Comparison of ENCODE assay signal across 8 cellular contexts in the genomic region with DNA sequence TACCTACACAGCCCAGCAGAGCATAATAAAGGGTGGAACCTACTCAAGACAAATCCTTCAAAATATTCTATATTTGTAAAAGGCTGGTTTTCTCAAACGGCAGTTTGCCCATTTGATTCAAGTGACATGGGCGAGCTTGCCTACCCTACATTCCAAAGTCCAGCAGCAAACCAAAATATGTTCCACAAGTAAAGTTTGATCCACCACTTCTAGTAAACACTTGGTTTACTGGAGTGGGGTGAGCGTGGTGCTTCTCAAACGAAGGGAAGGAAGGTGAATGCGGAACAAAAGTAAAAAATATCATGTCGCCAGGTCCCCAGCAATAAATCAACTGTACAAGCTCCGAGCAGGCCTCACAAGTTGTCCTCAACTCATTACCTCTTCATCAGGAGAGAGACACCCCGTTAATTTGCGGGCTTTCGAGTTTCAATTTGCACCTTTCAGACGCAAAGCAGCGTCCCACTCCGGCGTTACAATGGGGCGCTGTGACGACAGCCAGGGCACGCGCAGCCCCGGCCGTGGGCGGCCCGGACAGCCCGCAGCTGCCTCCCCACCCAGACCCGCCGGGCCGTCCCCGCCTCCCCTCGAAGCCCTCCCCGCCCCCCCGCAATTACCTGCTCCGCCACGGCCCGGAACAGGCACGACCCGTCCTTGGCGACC. TPM values are rescaled to one million over a fixed set of nuclear protein-coding genes. Genes with fewer than 3 reads are reported as not detected.
A peak's percentile ranks its signal among the peaks of the same experiment; 100 is the strongest.
DNase-seq lines count a peak whose midpoint lies in the region; ATAC-seq and TF ChIP-seq lines count a peak whose summit lies in the region.

No MANE protein-coding gene starts in this region.

- peak; percentile 39 for ATAC-seq in GM21360 (IDR thresholded peaks at IDR 0.05; ENCODE audit: unreplicated experiment)

- TSS peak; percentile 47 for BruUV-seq in Calu3 (replicated peaks; lab: Mats Ljungman, UMichigan)

- peak overlapping the region; percentile 81 for H3K27ac Mint-ChIP-seq in Calu3 (ENCODE audit: unreplicated experiment)

- no peaks in the 10 kb centered on the region for H3K27me3 ChIP-seq in iPS DF 6.9 (ENCODE audit: control insufficient read depth, insufficient read depth, low read length)

- CTCF ChIA-PET in Calu3 (lab: Charles Lee) = no interaction called here

- no peaks in the 10 kb centered on the region for H3K9me3 ChIP-seq in iPS DF 6.9 (ENCODE audit: control insufficient read depth, insufficient read depth, low read length)

- peaks cover 6% of the 10 kb centered on the region for H3K4me1 Mint-ChIP-seq in Calu3 (ENCODE audit: low read depth, unreplicated experiment)

- no peaks in the 10 kb centered on the region for H3K36me3 ChIP-seq in iPS DF 6.9 (ENCODE audit: control insufficient read depth, insufficient read depth, low read length)

- H3K27me3 Mint-ChIP-seq in Calu3 (ENCODE audit: unreplicated experiment) = no peaks in the 10 kb centered on the region

- H3K9me3 Mint-ChIP-seq in Calu3 (ENCODE audit: low read depth, unreplicated experiment) = no peaks in the 10 kb centered on the region

- peak overlapping the region; percentile 80 for H3K4me3 ChIP-seq in iPS DF 6.9 (ENCODE audit: low read length)
- peak overlapping the region; percentile 67 for H3K4me3 ChIP-seq in skeletal muscle cell (ENCODE audit: low read depth, low read length)

- DNase-seq in Calu3 = peak; percentile 69
- peak; percentile 52 for DNase-seq in HT1080 (ENCODE audit: low read depth)
- DNase-seq in T-helper 9 cell = peak; percentile 62
- peak; percentile 77 for DNase-seq in astrocyte of the hippocampus (ENCODE audit: low read depth, low spot score)
- no peak for DNase-seq in iPS DF 6.9 (ENCODE audit: low read depth, low spot score)
- no peak for DNase-seq in skeletal muscle cell (ENCODE audit: low read depth)
- DNase-seq in NCI-H524 treated with DMSO at 0.1 percent for 48 hours (lab: John Stamatoyannopoulos, UW) = no peak

- peak overlapping the region; percentile 80 for H3K4me3 Mint-ChIP-seq in Calu3 (ENCODE audit: low read depth, unreplicated experiment)

- H3K27ac ChIP-seq in iPS DF 6.9 (ENCODE audit: low read length) = no peak overlapping the region

- no peaks in the 10 kb centered on the region; the same call in 1 of the 2 replicates for H3K4me1 ChIP-seq in iPS DF 6.9 (ENCODE audit: control insufficient read depth, insufficient read depth, low read length)

- peaks cover 43% of the 10 kb centered on the region for H3K36me3 Mint-ChIP-seq in Calu3 (ENCODE audit: insufficient read depth, unreplicated experiment)

- no peak for TF ChIP-seq CTCF in Calu3 (IDR thresholded peaks at IDR 0.05; ENCODE audit: unreplicated experiment)

- no CpG with 5 or more reads among the region's 36 CpGs for WGBS in iPS DF 6.9 (ENCODE audit: insufficient coverage, insufficient read length)

- intact Hi-C loops in Calu3 (cut with micrococcal nuclease; ENCODE audit: unreplicated experiment) = no loop called here

RNA-seq across cellular contexts. Expression of a gene that starts 1.1 kb away (rescaled TPM):
- 31.7 and 32.7 TPM in 2 replicates for total RNA-seq in Calu3 (2022)
- total RNA-seq in HT1080 (2014; rRNA removed; shearing (Covaris generic)) = 12.8 and 15.8 TPM in 2 replicates
- 23.7 and 32.0 TPM in 2 replicates for polyA plus RNA-seq in HT1080 (2015; cell fraction: cytosol; rRNA removed)
- polyA plus RNA-seq in HT1080 (2015; cell fraction: nucleus; rRNA removed) = 53.2 and 54.9 TPM in 2 replicates

Comparison
In these comparisons a context has a peak if more than half of its experiments do, and no peak if none do; other contexts are left out.
1. DNase-seq: peak in Calu3 (single experiment), HT1080 (single experiment), T-helper 9 cell (single experiment) and astrocyte of the hippocampus (single experiment); none in iPS DF 6.9 (single experiment), skeletal muscle cell (single experiment) and NCI-H524 treated with DMSO at 0.1 percent for 48 hours (single experiment).